ENCODE assay signal across 23 cellular contexts in genomic region chr6:138685781-138686180, GRCh38.
"Had no signal": no experiment of that assay in that cellular context is flagged by ENCODE, and none has a peak within 500 bp of the region (broad histone marks: within the 10 kb centered on the region; RNA-seq: fewer than 3 reads in every experiment).

No MANE protein-coding gene starts in this region.

- H2AFZ ChIP-seq: hepatocyte had no signal

- H3K4me3 ChIP-seq: hepatocyte, left lung, lower lobe of right lung, ovary, right atrium auricular region, right lobe of liver, smooth muscle cell, tibial nerve, uterus had no signal

- H3K9me3 ChIP-seq: left lung, lower lobe of right lung, ovary, right atrium auricular region, right lobe of liver, tibial nerve, uterus had no signal

- H3K27me3 ChIP-seq: hepatocyte, left lung, ovary, right atrium auricular region, right lobe of liver, tibial nerve, uterus had no signal

- DNase-seq: islet precursor cell; kidney glomerular epithelial cell; left cardiac atrium; left lung; lower lobe of right lung; mesendoderm; naive thymus-derived CD4-positive, alpha-beta T cell; ovary; right lobe of liver; stimulated activated CD4-positive, alpha-beta T cell treated with anti-CD3 and anti-CD28 coated beads, Interleukin-1b, Interleukin-23, amount 100 ng/mL, for 48 hours; stimulated activated CD4-positive, alpha-beta T cell treated with anti-CD3 and anti-CD28 coated beads, Interleukin-2, amount 100 ng/mL, for 48 hours; stimulated activated CD4-positive, alpha-beta T cell treated with anti-CD3 and anti-CD28 coated beads, Interleukin-4, amount 100 ng/mL, for 4 hours; stimulated activated CD8-positive, alpha-beta memory T cell treated with anti-CD3 and anti-CD28 coated beads, Interleukin-4, amount 100 ng/mL, for 48 hours; stimulated activated naive CD4-positive, alpha-beta T cell treated with Interleukin-2 at 50 U/mL for 16 hours; stimulated activated naive CD8-positive, alpha-beta T cell treated with anti-CD3 and anti-CD28 coated beads, Interleukin-15, amount 100 ng/mL, for 72 hours; substantia nigra; uterus had no signal

- H3K4me1 ChIP-seq: right atrium auricular region, tibial nerve, uterus had no signal

- H3K27ac ChIP-seq: hepatocyte, left lung, lower lobe of right lung, ovary, right atrium auricular region, right lobe of liver, tibial nerve, uterus had no signal

- ATAC-seq: left cardiac atrium; left lung; lower lobe of right lung; naive thymus-derived CD4-positive, alpha-beta T cell; natural killer cell treated with Interleukin-12 subunit alpha and Interleukin-12 subunit beta and Interleukin-15 and Interleukin-18, amount 100 ng/mL, for 72 hours; right lobe of liver; stimulated activated memory B cell treated with anti-CD40 and anti-IgM and Interleukin-4, amounts not matched to agents 10 μg/mL and 1 μg/mL and 100 μg/mL, for 72 hours; stimulated activated naive CD8-positive, alpha-beta T cell treated with anti-CD3 and anti-CD28 coated beads, Interleukin-15, amount 100 ng/mL, for 72 hours had no signal

- H3K4me2 ChIP-seq: hepatocyte, smooth muscle cell had no signal

- H3K36me3 ChIP-seq: left lung, lower lobe of right lung, ovary, right atrium auricular region, right lobe of liver, tibial nerve, uterus had no signal
